In genomic region chr20:44866703-44867335, GRCh38 we compare ENCODE assay signal across 14 cellular contexts. TPM values are rescaled to one million over a fixed set of nuclear protein-coding genes. Genes with fewer than 3 reads are reported as not detected.
DNase-seq lines count a peak whose midpoint lies in the region; ATAC-seq, FAIRE-seq and TF ChIP-seq lines count a peak whose summit lies in the region.
"Had no signal": no experiment of that assay in that cellular context is flagged by ENCODE, and none has a peak within 500 bp of the region (broad histone marks: within the 10 kb centered on the region; RNA-seq: fewer than 3 reads in every experiment).

No MANE protein-coding gene starts in this region.

- H2AFZ ChIP-seq in HepG2 (ENCODE audit: low read length): peak overlapping the region; percentile 0

- no TSS peak for BruUV-seq in HepG2 (replicated peaks; lab: Mats Ljungman, UMichigan)

- no peak for ATAC-seq in HepG2
- no peak for ATAC-seq in right lobe of liver
- ATAC-seq in HG02798 (IDR thresholded peaks at IDR 0.05; ENCODE audit: poor library complexity, unreplicated experiment): no peak
- no peak for ATAC-seq in GM18858 (IDR thresholded peaks at IDR 0.05; ENCODE audit: unreplicated experiment)
- ATAC-seq: foreskin keratinocyte had no signal

- no peaks in the 10 kb centered on the region for H3K36me3 Mint-ChIP-seq in activated CD4-positive, alpha-beta memory T cell treated with anti-CD3 and anti-CD28 coated beads, Interleukin-2, amount 10 ng/mL, durations not matched to agents 7 days and 5 days (ENCODE audit: low read depth)

- no peaks in the 10 kb centered on the region for H3K79me2 ChIP-seq in HepG2 (ENCODE audit: insufficient read depth, low read length)

- H3K36me3 ChIP-seq in HepG2 (replicated peaks in 1 of 2; ENCODE audit: control insufficient read depth in 1 of 2, insufficient read depth in 2 of 2, low read length in 2 of 2): no peaks in the 10 kb centered on the region
- H3K36me3 ChIP-seq in right lobe of liver: no peaks in the 10 kb centered on the region
- no peaks in the 10 kb centered on the region for H3K36me3 ChIP-seq in brain microvascular endothelial cell (replicated peaks)

- H3K9ac ChIP-seq in HepG2 (ENCODE audit: insufficient read depth, low read depth, low read length): no peak overlapping the region

- H3K27me3 Mint-ChIP-seq in activated CD4-positive, alpha-beta memory T cell treated with anti-CD3 and anti-CD28 coated beads, Interleukin-2, amount 10 ng/mL, durations not matched to agents 7 days and 5 days: peaks cover 9% of the 10 kb centered on the region

- no peak overlapping the region for H3K27ac ChIP-seq in HepG2 (ENCODE audit: extremely low read length, insufficient read depth, low read length)
- H3K27ac ChIP-seq in right lobe of liver: no peak overlapping the region
- no peak overlapping the region for H3K27ac ChIP-seq in brain microvascular endothelial cell
- H3K27ac ChIP-seq: body of pancreas, foreskin keratinocyte had no signal

- no peak overlapping the region for H3K4me3 ChIP-seq in HepG2 (replicated peaks in 1 of 3; ENCODE audit: insufficient read depth in 1 of 3, low read depth in 2 of 3, low read length in 3 of 3)
- no peak overlapping the region for H3K4me3 ChIP-seq in right lobe of liver
- no peak overlapping the region for H3K4me3 ChIP-seq in fibroblast of the aortic adventitia (ENCODE audit: low read depth, low read length)
- H3K4me3 ChIP-seq in brain microvascular endothelial cell (ENCODE audit: low read depth, low read length): no peak overlapping the region
- H3K4me3 ChIP-seq: body of pancreas, mucosa of descending colon had no signal

- H3K4me2 ChIP-seq in HepG2 (ENCODE audit: low read depth, low read length): no peak overlapping the region

- H4K20me1 ChIP-seq in HepG2 (ENCODE audit: insufficient read depth, low read length): no peaks in the 10 kb centered on the region

- no peak for TF ChIP-seq CTCF in HepG2 (CRISPR knock-in tag; IDR thresholded peaks at IDR 0.05)
- no peak for TF ChIP-seq CTCF in right lobe of liver (IDR thresholded peaks at IDR 0.05)
- no peak for TF ChIP-seq CTCF in fibroblast of the aortic adventitia (IDR thresholded peaks at IDR 0.05; ENCODE audit: insufficient read depth, low read length)
- no peak for TF ChIP-seq CTCF in brain microvascular endothelial cell (IDR thresholded peaks at IDR 0.05; ENCODE audit: low read depth, low read length, missing control alignments)

- FAIRE-seq in HepG2 (lab: Jason Lieb, UNC): no peak
- FAIRE-seq: TTC549 had no signal

- in situ Hi-C loops in HepG2 (cut with HindIII; ENCODE audit: extremely low pct_ligation_motif_present, low pct_unique_long_range_greater_than_20kb) (loop anchor here (5.0 kb wide), 2 partner anchors 125 to 180 kb away; no protein-coding TSS in a partner anchor), brain microvascular endothelial cell (cut with HindIII; ENCODE audit: low pct_ligation_motif_present, low sequenced_read_pairs) (no loop called here)

- intact Hi-C loops in HepG2 (cut with micrococcal nuclease; ENCODE audit: unreplicated experiment) (loop anchor here (1.0 kb wide), 3 partner anchors 67 to 182 kb away; no protein-coding TSS in a partner anchor), right lobe of liver (cut with DNase I) (loop anchor here (10.0 kb wide), 3 partner anchors 112 to 182 kb away; no protein-coding TSS in a partner anchor)

- CTCF ChIA-PET in HepG2 (lab: Yijun Ruan, JAX; ENCODE audit: low intra/inter-chr PET ratio, low total read pairs): interaction anchor here (0.5 to 4.0 kb wide), 6 partner anchors 66 to 395 kb away, joined by 3 to 44 read pairs (median 10); partner anchors contain the start of gene KCNK15
- CTCF ChIA-PET in activated CD4-positive, alpha-beta memory T cell treated with anti-CD3 and anti-CD28 coated beads, Interleukin-2, amount 10 ng/mL, durations not matched to agents 7 days and 5 days (lab: Charles Lee): interaction anchor here (0.7 to 4.4 kb wide), 13 partner anchors 14 to 427 kb away, joined by 3 to 28 read pairs (median 3); partner anchors contain the start of genes KCNK15 and YWHAB

- POLR2A ChIA-PET in HepG2 (lab: Yijun Ruan, JAX): interaction anchor here (0.9 kb wide), 1 partner anchor 18 kb away, joined by 3 read pairs; the partner anchor contains the start of gene YWHAB
- POLR2A ChIA-PET in activated CD4-positive, alpha-beta memory T cell treated with anti-CD3 and anti-CD28 coated beads, Interleukin-2, amount 10 ng/mL, durations not matched to agents 7 days and 5 days (lab: Charles Lee): interaction anchor here (0.9 to 1.6 kb wide), 2 partner anchors 181 to 184 kb away, joined by 3 to 4 read pairs; no protein-coding TSS in a partner anchor

- H3K9me3 ChIP-seq in HepG2 (ENCODE audit: low read length) (no peaks in the 10 kb centered on the region), right lobe of liver (no peaks in the 10 kb centered on the region)
- H3K9me3 ChIP-seq: body of pancreas, mucosa of descending colon had no signal

- no peak for DNase-seq in HepG2 (ENCODE audit: low spot score)
- no peak for DNase-seq in right lobe of liver
- no peak for DNase-seq in activated CD4-positive, alpha-beta memory T cell treated with anti-CD3 and anti-CD28 coated beads, Interleukin-2, amount 10 ng/mL, durations not matched to agents 7 days and 5 days
- DNase-seq in fibroblast of the aortic adventitia (ENCODE audit: low read depth): peak; percentile 48
- DNase-seq in NCI-H226: no peak
- DNase-seq in brain microvascular endothelial cell: no peak
- DNase-seq: foreskin keratinocyte, NCI-H187, NCI-H526 treated with DMSO at 0.1 percent for 48 hours had no signal

- no peak for TF ChIP-seq POLR2A in HepG2 (IDR thresholded peaks at IDR 0.05; ENCODE audit: insufficient read depth in 1 of 2, low read depth in 2 of 2, low read length in 2 of 2)
- no peak for TF ChIP-seq POLR2A in right lobe of liver (IDR thresholded peaks at IDR 0.05)

- H3K27ac Mint-ChIP-seq in activated CD4-positive, alpha-beta memory T cell treated with anti-CD3 and anti-CD28 coated beads, Interleukin-2, amount 10 ng/mL, durations not matched to agents 7 days and 5 days: no peak overlapping the region

- H3K27me3 ChIP-seq in HepG2 (ENCODE audit: control insufficient read depth in 1 of 2, insufficient read depth in 2 of 2, low read length in 2 of 2) (peaks cover 3 to 33% of the 10 kb centered on the region in 2 experiments; a peak in 4 of 5 replicates), right lobe of liver (no peaks in the 10 kb centered on the region), brain microvascular endothelial cell (replicated peaks) (peaks cover 8% of the 10 kb centered on the region)
- H3K27me3 ChIP-seq: body of pancreas had no signal

- H3K4me1 ChIP-seq in HepG2 (ENCODE audit: insufficient read depth, low read length) (no peaks in the 10 kb centered on the region), right lobe of liver (no peaks in the 10 kb centered on the region)
- H3K4me1 ChIP-seq: foreskin keratinocyte had no signal

- peak overlapping the region; percentile 40 for H3K4me3 Mint-ChIP-seq in activated CD4-positive, alpha-beta memory T cell treated with anti-CD3 and anti-CD28 coated beads, Interleukin-2, amount 10 ng/mL, durations not matched to agents 7 days and 5 days

- peaks cover 12% of the 10 kb centered on the region for H3K4me1 Mint-ChIP-seq in activated CD4-positive, alpha-beta memory T cell treated with anti-CD3 and anti-CD28 coated beads, Interleukin-2, amount 10 ng/mL, durations not matched to agents 7 days and 5 days

- no peak for TF ChIP-seq RAD21 in HepG2 (CRISPR knock-in tag; IDR thresholded peaks at IDR 0.05)

- no peak for TF ChIP-seq EP300 in HepG2 (IDR thresholded peaks at IDR 0.05; ENCODE audit: low read depth in 2 of 2, low read length in 2 of 2)
- TF ChIP-seq EP300 in HepG2 (CRISPR knock-in tag; IDR thresholded peaks at IDR 0.05; ENCODE audit: borderline replicate concordance): no peak

- WGBS in HepG2 (ENCODE audit: low lambda C conversion rate): 31% methylated on average over 8 of the region's 8 CpGs
- WGBS in right lobe of liver (ENCODE audit: insufficient coverage, low coverage, low lambda C conversion rate, missing lambda C conversion rate): 48% methylated on average over 8 of the region's 8 CpGs

- H3K9me3 Mint-ChIP-seq in activated CD4-positive, alpha-beta memory T cell treated with anti-CD3 and anti-CD28 coated beads, Interleukin-2, amount 10 ng/mL, durations not matched to agents 7 days and 5 days: no peaks in the 10 kb centered on the region

RNA-seq across cellular contexts. Expression of gene YWHAB, which starts 18.7 kb away (rescaled TPM):
- 121 and 184 TPM in 2 replicates for total RNA-seq in HepG2 (2016; rRNA removed; fragmentation: Illumina TruSeq; extraction: Trizol)
- total RNA-seq in HepG2 (2016; cell fraction: cytosol; rRNA removed; fragmentation: Illumina TruSeq; extraction: Trizol; ENCODE audit: low read depth): 13.1 and 14.3 TPM in 2 replicates
- 123 and 180 TPM in 2 replicates for total RNA-seq in HepG2 (2016; cell fraction: insoluble cytoplasmic fraction; rRNA removed; fragmentation: Illumina TruSeq; extraction: Trizol)
- total RNA-seq in HepG2 (2016; cell fraction: membrane; rRNA removed; fragmentation: Illumina TruSeq; extraction: Trizol): 60.9 and 62.9 TPM in 2 replicates
- 79.4 and 83.5 TPM in 2 replicates for total RNA-seq in HepG2 (2016; cell fraction: nucleus; rRNA removed; fragmentation: Illumina TruSeq; extraction: Trizol)
- 64.0 and 77.2 TPM in 2 replicates for polyA plus RNA-seq in HepG2 (2011; rRNA removed)
- 41.7 and 66.1 TPM in 2 replicates for polyA plus RNA-seq in HepG2 (2011; cell fraction: cytosol; rRNA removed)
- 28.9 and 37.6 TPM in 2 replicates for polyA plus RNA-seq in HepG2 (2011; cell fraction: nucleus; rRNA removed)
- polyA plus RNA-seq in HepG2 (2012): 122 and 130 TPM in 2 replicates
- 22.2 and 23.8 TPM in 2 replicates for polyA plus RNA-seq in HepG2 (2016; cell fraction: cytosol; fragmentation: Illumina TruSeq; extraction: Trizol; ENCODE audit: low read depth)
- polyA plus RNA-seq in HepG2 (2016; cell fraction: insoluble cytoplasmic fraction; fragmentation: Illumina TruSeq; extraction: Trizol; ENCODE audit: low read depth): 254 and 256 TPM in 2 replicates
- 47.1 and 50.3 TPM in 2 replicates for polyA plus RNA-seq in HepG2 (2016; cell fraction: membrane; fragmentation: Illumina TruSeq; extraction: Trizol; ENCODE audit: low read depth)
- polyA plus RNA-seq in HepG2 (2016; cell fraction: nucleus; fragmentation: Illumina TruSeq; extraction: Trizol; ENCODE audit: insufficient read depth, low read depth): 121 and 126 TPM in 2 replicates
- polyA minus RNA-seq in HepG2 (2011; rRNA and poly(A)+ RNA removed; ENCODE audit: low replicate concordance): 22.5 and 46.6 TPM in 2 replicates
- 38.2 and 43.5 TPM in 2 replicates for polyA minus RNA-seq in HepG2 (2011; cell fraction: cytosol; rRNA and poly(A)+ RNA removed)
- 64.2 and 67.4 TPM in 2 replicates for polyA minus RNA-seq in HepG2 (2011; cell fraction: nucleus; rRNA and poly(A)+ RNA removed)
- total RNA-seq in right lobe of liver: 10 to 100 TPM; 48.7 to 71.1 (median 54.5) TPM
- 100 to 1,000 TPM; 277 to 279 TPM for total RNA-seq in activated CD4-positive, alpha-beta memory T cell treated with anti-CD3 and anti-CD28 coated beads, Interleukin-2, amount 10 ng/mL, durations not matched to agents 7 days and 5 days
- total RNA-seq in fibroblast of the aortic adventitia (ENCODE audit: low replicate concordance): 174 and 180 TPM in 2 replicates

RNA-seq across cellular contexts. Expression of gene PABPC1L, which starts 43.0 kb away (rescaled TPM):
- total RNA-seq in HepG2 (2016; rRNA removed; fragmentation: Illumina TruSeq; extraction: Trizol) (6.4 and 30.8 TPM in 2 replicates), right lobe of liver (10 to 100 TPM in 5 of 6 experiments, 1 to 10 TPM in 1; 8.7 to 40.2 (median 27.7) TPM), fibroblast of the aortic adventitia (ENCODE audit: low replicate concordance) (7.9 and 13.8 TPM in 2 replicates)
- total RNA-seq in HepG2 (2016; cell fraction: cytosol; rRNA removed; fragmentation: Illumina TruSeq; extraction: Trizol; ENCODE audit: low read depth): 8.8 and 10.6 TPM in 2 replicates
- total RNA-seq in HepG2 (2016; cell fraction: insoluble cytoplasmic fraction; rRNA removed; fragmentation: Illumina TruSeq; extraction: Trizol): 7.2 and 30.6 TPM in 2 replicates
- total RNA-seq in HepG2 (2016; cell fraction: membrane; rRNA removed; fragmentation: Illumina TruSeq; extraction: Trizol): 7.7 TPM in 2 replicates
- total RNA-seq in HepG2 (2016; cell fraction: nucleus; rRNA removed; fragmentation: Illumina TruSeq; extraction: Trizol): 68.7 and 74.6 TPM in 2 replicates
- polyA plus RNA-seq in HepG2 (2011; rRNA removed): 252 and 283 TPM in 2 replicates
- 48.8 and 52.2 TPM in 2 replicates for polyA plus RNA-seq in HepG2 (2011; cell fraction: cytosol; rRNA removed)
- 1,815 and 1,864 TPM in 2 replicates for polyA plus RNA-seq in HepG2 (2011; cell fraction: nucleus; rRNA removed)
- 109 and 110 TPM in 2 replicates for polyA plus RNA-seq in HepG2 (2012)
- 3.4 TPM in 2 replicates for polyA plus RNA-seq in HepG2 (2016; cell fraction: cytosol; fragmentation: Illumina TruSeq; extraction: Trizol; ENCODE audit: low read depth)
- 8.9 and 10.9 TPM in 2 replicates for polyA plus RNA-seq in HepG2 (2016; cell fraction: insoluble cytoplasmic fraction; fragmentation: Illumina TruSeq; extraction: Trizol; ENCODE audit: low read depth)
- polyA plus RNA-seq in HepG2 (2016; cell fraction: membrane; fragmentation: Illumina TruSeq; extraction: Trizol; ENCODE audit: low read depth): 4.4 and 4.6 TPM in 2 replicates
- polyA plus RNA-seq in HepG2 (2016; cell fraction: nucleus; fragmentation: Illumina TruSeq; extraction: Trizol; ENCODE audit: insufficient read depth, low read depth): 374 and 409 TPM in 2 replicates
- polyA minus RNA-seq in HepG2 (2011; rRNA and poly(A)+ RNA removed; ENCODE audit: low replicate concordance): 12.6 and 64.0 TPM in 2 replicates
- 10.6 and 12.0 TPM in 2 replicates for polyA minus RNA-seq in HepG2 (2011; cell fraction: cytosol; rRNA and poly(A)+ RNA removed)
- polyA minus RNA-seq in HepG2 (2011; cell fraction: nucleus; rRNA and poly(A)+ RNA removed): 250 and 264 TPM in 2 replicates
- total RNA-seq in activated CD4-positive, alpha-beta memory T cell treated with anti-CD3 and anti-CD28 coated beads, Interleukin-2, amount 10 ng/mL, durations not matched to agents 7 days and 5 days: 10 to 100 TPM; 57.9 to 58.9 TPM

RNA-seq across cellular contexts. Expression of gene RIMS4, which starts 56.5 kb away (rescaled TPM):
- total RNA-seq in HepG2 (2016; rRNA removed; fragmentation: Illumina TruSeq; extraction: Trizol) (0.07 and 0.18 TPM in 2 replicates), right lobe of liver (not detected), fibroblast of the aortic adventitia (ENCODE audit: low replicate concordance) (0.27 and 0.41 TPM in 2 replicates)
- not detected in 2 replicates for total RNA-seq in HepG2 (2016; cell fraction: cytosol; rRNA removed; fragmentation: Illumina TruSeq; extraction: Trizol; ENCODE audit: low read depth)
- 0.06 TPM in 2 replicates for total RNA-seq in HepG2 (2016; cell fraction: insoluble cytoplasmic fraction; rRNA removed; fragmentation: Illumina TruSeq; extraction: Trizol)
- not detected in 2 replicates for total RNA-seq in HepG2 (2016; cell fraction: membrane; rRNA removed; fragmentation: Illumina TruSeq; extraction: Trizol)
- total RNA-seq in HepG2 (2016; cell fraction: nucleus; rRNA removed; fragmentation: Illumina TruSeq; extraction: Trizol): 0.09 TPM in 1 of 2 replicates, not detected in the other
- polyA plus RNA-seq in HepG2 (2011; rRNA removed): 0.01 and 0.09 TPM in 2 replicates
- 0.01 and 0.08 TPM in 2 replicates for polyA plus RNA-seq in HepG2 (2011; cell fraction: cytosol; rRNA removed)
- 0.03 and 0.06 TPM in 2 replicates for polyA plus RNA-seq in HepG2 (2011; cell fraction: nucleus; rRNA removed)
- polyA plus RNA-seq in HepG2 (2012): 0.05 TPM in 1 of 2 replicates, not detected in the other
- polyA plus RNA-seq in HepG2 (2016; cell fraction: cytosol; fragmentation: Illumina TruSeq; extraction: Trizol; ENCODE audit: low read depth): not detected in 2 replicates
- polyA plus RNA-seq in HepG2 (2016; cell fraction: insoluble cytoplasmic fraction; fragmentation: Illumina TruSeq; extraction: Trizol; ENCODE audit: low read depth): not detected in 2 replicates
- not detected in 2 replicates for polyA plus RNA-seq in HepG2 (2016; cell fraction: membrane; fragmentation: Illumina TruSeq; extraction: Trizol; ENCODE audit: low read depth)
- 0.14 and 0.17 TPM in 2 replicates for polyA plus RNA-seq in HepG2 (2016; cell fraction: nucleus; fragmentation: Illumina TruSeq; extraction: Trizol; ENCODE audit: insufficient read depth, low read depth)
- 0.10 and 5.8 TPM in 2 replicates for polyA minus RNA-seq in HepG2 (2011; rRNA and poly(A)+ RNA removed; ENCODE audit: low replicate concordance)
- polyA minus RNA-seq in HepG2 (2011; cell fraction: cytosol; rRNA and poly(A)+ RNA removed): not detected in 2 replicates
- 0.13 TPM in 1 of 2 replicates, not detected in the other for polyA minus RNA-seq in HepG2 (2011; cell fraction: nucleus; rRNA and poly(A)+ RNA removed)
- total RNA-seq in activated CD4-positive, alpha-beta memory T cell treated with anti-CD3 and anti-CD28 coated beads, Interleukin-2, amount 10 ng/mL, durations not matched to agents 7 days and 5 days: not detected
- total RNA-seq: foreskin keratinocyte had no signal
- polyA plus RNA-seq: foreskin keratinocyte had no signal
